1 cellular context compared by ENCODE assay signal in the genomic region with DNA sequence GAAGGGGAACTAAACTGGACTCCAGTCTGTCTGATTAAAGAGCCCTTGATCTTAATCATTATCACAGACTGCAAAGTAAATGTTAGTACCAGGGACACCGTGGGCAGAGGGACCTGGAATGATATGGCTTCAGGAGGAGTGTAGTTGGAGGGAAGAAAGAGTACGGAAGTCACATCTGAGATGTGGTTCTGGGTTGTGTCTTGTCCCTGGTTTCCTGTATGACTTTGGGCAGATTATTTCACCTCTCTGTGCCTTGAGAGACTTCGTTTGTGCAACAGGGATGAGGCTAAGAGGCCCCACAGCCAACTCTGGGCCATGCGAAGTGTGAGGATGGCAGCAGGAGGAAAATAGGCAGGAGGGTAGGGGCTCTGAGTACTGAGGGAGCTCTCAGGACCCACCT.
TF ChIP-seq lines count a peak whose summit lies in the region.

No MANE protein-coding gene starts in this region.

TF ChIP-seq in SK-N-SH treated with all-trans-retinoic acid at 6 μM for 48 hours, 23 proteins besides CTCF, POLR2A, EP300 and RAD21 (continued from another document):
- TF ChIP-seq, protein P1, sequence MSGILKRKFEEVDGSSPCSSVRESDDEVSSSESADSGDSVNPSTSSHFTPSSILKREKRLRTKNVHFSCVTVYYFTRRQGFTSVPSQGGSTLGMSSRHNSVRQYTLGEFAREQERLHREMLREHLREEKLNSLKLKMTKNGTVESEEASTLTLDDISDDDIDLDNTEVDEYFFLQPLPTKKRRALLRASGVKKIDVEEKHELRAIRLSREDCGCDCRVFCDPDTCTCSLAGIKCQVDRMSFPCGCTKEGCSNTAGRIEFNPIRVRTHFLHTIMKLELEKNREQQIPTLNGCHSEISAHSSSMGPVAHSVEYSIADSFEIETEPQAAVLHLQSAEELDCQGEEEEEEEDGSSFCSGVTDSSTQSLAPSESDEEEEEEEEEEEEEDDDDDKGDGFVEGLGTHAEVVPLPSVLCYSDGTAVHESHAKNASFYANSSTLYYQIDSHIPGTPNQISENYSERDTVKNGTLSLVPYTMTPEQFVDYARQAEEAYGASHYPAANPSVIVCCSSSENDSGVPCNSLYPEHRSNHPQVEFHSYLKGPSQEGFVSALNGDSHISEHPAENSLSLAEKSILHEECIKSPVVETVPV (CRISPR knock-in tag; IDR thresholded peaks at IDR 0.05): no peak
- no peak for TF ChIP-seq BACH2 (CRISPR knock-in tag; IDR thresholded peaks at IDR 0.05; ENCODE audit: borderline replicate concordance)
